Comparison of ENCODE assay signal across 25 cellular contexts in the genomic region with DNA sequence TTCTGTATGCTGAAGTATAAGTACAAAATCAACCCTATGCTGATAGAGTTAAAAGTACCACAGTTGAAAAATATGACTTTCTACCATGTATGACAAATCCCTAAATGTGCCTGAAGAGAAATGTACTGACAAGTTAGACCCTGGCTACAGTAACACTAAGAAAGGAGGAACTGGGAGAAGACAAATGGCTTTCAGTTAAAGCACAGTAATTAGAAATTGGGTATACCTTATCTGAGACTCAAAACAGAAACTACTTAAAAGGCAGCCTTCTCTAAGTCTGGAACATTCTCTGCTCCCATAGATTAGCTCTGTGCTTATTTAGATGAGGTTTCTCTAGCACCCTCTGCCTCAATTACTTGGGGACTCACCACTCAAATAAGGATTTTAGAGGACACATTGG.
"Had no signal": no experiment of that assay in that cellular context is flagged by ENCODE, and none has a peak within 500 bp of the region (broad histone marks: within the 10 kb centered on the region; RNA-seq: fewer than 3 reads in every experiment).

No MANE protein-coding gene starts in this region.

- H3K27ac ChIP-seq: adrenal gland, breast epithelium, colonic mucosa, dorsolateral prefrontal cortex, lower lobe of right lung, thoracic aorta, upper lobe of left lung had no signal

- H3K4me1 Mint-ChIP-seq: activated T-helper 17 cell treated with anti-CD3 and anti-CD28 coated beads, Interleukin-2, amount 50 U/mL, for 72 hours; naive thymus-derived CD4-positive, alpha-beta T cell had no signal

- H3K36me3 Mint-ChIP-seq: activated naive CD4-positive, alpha-beta T cell treated with anti-CD3 and anti-CD28 coated beads, Interleukin-2, amount 50 U/mL, for 72 hours; naive thymus-derived CD4-positive, alpha-beta T cell; stimulated activated naive B cell treated with anti-CD40 and anti-IgM and Interleukin-4, amounts not matched to agents 10 μg/mL and 1 μg/mL and 100 μg/mL, for 72 hours; WTC11 had no signal

- H3K9me3 ChIP-seq: adrenal gland, breast epithelium, colonic mucosa, lower lobe of right lung, thoracic aorta, upper lobe of left lung had no signal

- DNase-seq: activated CD8-positive, alpha-beta memory T cell treated with anti-CD3 and anti-CD28 coated beads for 24 hours; activated CD8-positive, alpha-beta memory T cell treated with anti-CD3 and anti-CD28 coated beads, Interleukin-2, amount 50 U/mL, for 4 hours; activated T-cell treated with anti-CD3 and anti-CD28 coated beads, Interleukin-2, amount 50 U/mL, for 24 hours; adrenal gland; colonic mucosa; dorsolateral prefrontal cortex; effector memory CD8-positive, alpha-beta T cell; foreskin melanocyte; kidney; lower lobe of right lung; mesendoderm; naive thymus-derived CD4-positive, alpha-beta T cell; small intestine; stimulated activated CD4-positive, alpha-beta T cell treated with anti-CD3 and anti-CD28 coated beads, Interleukin-2, amount 100 ng/mL, for 48 hours; stimulated activated CD8-positive, alpha-beta memory T cell treated with anti-CD3 and anti-CD28 coated beads, Interleukin-4, amount 100 ng/mL, for 48 hours; stimulated activated naive B cell treated with anti-CD40 and anti-IgM and Interleukin-4, amounts not matched to agents 10 μg/mL and 1 μg/mL and 100 μg/mL, for 72 hours; T-helper 9 cell; upper lobe of left lung had no signal

- H3K9me3 Mint-ChIP-seq: activated naive CD4-positive, alpha-beta T cell treated with anti-CD3 and anti-CD28 coated beads, Interleukin-2, amount 50 U/mL, for 72 hours; activated T-cell treated with anti-CD3 and anti-CD28 coated beads, Interleukin-2, amount 50 U/mL, for 24 hours; activated T-helper 17 cell treated with anti-CD3 and anti-CD28 coated beads, Interleukin-2, amount 50 U/mL, for 72 hours; effector memory CD8-positive, alpha-beta T cell; naive thymus-derived CD4-positive, alpha-beta T cell; stimulated activated naive B cell treated with anti-CD40 and anti-IgM and Interleukin-4, amounts not matched to agents 10 μg/mL and 1 μg/mL and 100 μg/mL, for 72 hours; WTC11 had no signal

- H3K4me3 Mint-ChIP-seq: activated T-cell treated with anti-CD3 and anti-CD28 coated beads, Interleukin-2, amount 50 U/mL, for 24 hours; activated T-helper 17 cell treated with anti-CD3 and anti-CD28 coated beads, Interleukin-2, amount 50 U/mL, for 72 hours; effector memory CD8-positive, alpha-beta T cell; naive thymus-derived CD4-positive, alpha-beta T cell; stimulated activated naive B cell treated with anti-CD40 and anti-IgM and Interleukin-4, amounts not matched to agents 10 μg/mL and 1 μg/mL and 100 μg/mL, for 72 hours; WTC11 had no signal

- H3K4me1 ChIP-seq: adrenal gland, breast epithelium, colonic mucosa, lower lobe of right lung had no signal

- H3K4me3 ChIP-seq: adrenal gland, breast epithelium, colonic mucosa, dorsolateral prefrontal cortex, lower lobe of right lung, thoracic aorta, upper lobe of left lung had no signal

- H3K27me3 ChIP-seq: colonic mucosa, upper lobe of left lung had no signal

- H3K36me3 ChIP-seq: adrenal gland, breast epithelium, colonic mucosa, lower lobe of right lung, thoracic aorta, upper lobe of left lung had no signal

- H3K27ac Mint-ChIP-seq: activated naive CD4-positive, alpha-beta T cell treated with anti-CD3 and anti-CD28 coated beads, Interleukin-2, amount 50 U/mL, for 72 hours; activated T-cell treated with anti-CD3 and anti-CD28 coated beads, Interleukin-2, amount 50 U/mL, for 24 hours; activated T-helper 17 cell treated with anti-CD3 and anti-CD28 coated beads, Interleukin-2, amount 50 U/mL, for 72 hours; effector memory CD8-positive, alpha-beta T cell; naive thymus-derived CD4-positive, alpha-beta T cell; stimulated activated naive B cell treated with anti-CD40 and anti-IgM and Interleukin-4, amounts not matched to agents 10 μg/mL and 1 μg/mL and 100 μg/mL, for 72 hours; WTC11 had no signal

- ATAC-seq: activated naive CD4-positive, alpha-beta T cell treated with anti-CD3 and anti-CD28 coated beads, Interleukin-2, amount 50 U/mL, for 72 hours; activated T-helper 17 cell treated with anti-CD3 and anti-CD28 coated beads, Interleukin-2, amount 50 U/mL, for 72 hours; effector memory CD8-positive, alpha-beta T cell; esophagus mucosa; lower lobe of right lung; naive thymus-derived CD4-positive, alpha-beta T cell; sciatic nerve; stimulated activated naive B cell treated with anti-CD40 and anti-IgM and Interleukin-4, amounts not matched to agents 10 μg/mL and 1 μg/mL and 100 μg/mL, for 72 hours; WTC11 had no signal
